13 cellular contexts compared by ENCODE assay signal in the genomic region with DNA sequence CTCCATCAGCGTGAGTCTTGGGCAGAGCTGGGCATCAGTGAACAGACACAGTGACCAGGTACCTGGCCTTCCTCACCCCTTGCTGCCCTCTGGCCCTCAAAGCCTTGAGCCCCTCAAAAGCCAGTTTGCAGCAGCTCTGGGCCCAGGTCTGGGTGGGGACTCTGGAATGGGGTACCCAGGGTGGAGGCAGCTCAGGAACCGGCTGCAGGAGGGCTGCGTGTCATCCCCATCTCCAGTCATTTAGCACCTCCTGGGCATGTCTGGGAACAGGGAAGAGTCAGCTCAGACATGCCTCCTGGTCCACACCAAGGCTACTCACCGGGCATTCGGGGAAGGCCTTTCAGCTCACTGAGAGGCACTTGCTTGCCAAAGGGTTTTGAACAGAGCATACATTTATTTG.
DNase-seq lines count a peak whose midpoint lies in the region; ATAC-seq and TF ChIP-seq lines count a peak whose summit lies in the region.
"Had no signal": no experiment of that assay in that cellular context is flagged by ENCODE, and none has a peak within 500 bp of the region (broad histone marks: within the 10 kb centered on the region; RNA-seq: fewer than 3 reads in every experiment).

No MANE protein-coding gene starts in this region.

- no peak for TF ChIP-seq CTCF in type B pancreatic cell (conservative IDR thresholded peaks at IDR 0.05)

- peak; percentile 19 for DNase-seq in activated CD8-positive, alpha-beta memory T cell treated with anti-CD3 and anti-CD28 coated beads for 24 hours
- DNase-seq in activated CD8-positive, alpha-beta memory T cell treated with anti-CD3 and anti-CD28 coated beads, Interleukin-2, amount 50 U/mL, for 48 hours, result no peak
- DNase-seq in mesenteric fat pad (ENCODE audit: low spot score) (peak; percentile 59), type B pancreatic cell (ENCODE audit: extremely low spot score, unreplicated experiment) (peak; percentile 40)
- no peak for DNase-seq in effector memory CD8-positive, alpha-beta T cell
- DNase-seq: CD8-positive, alpha-beta T cell; COR-L47; DND-41; GDM1; H9 had no signal

- peaks cover 6% of the 10 kb centered on the region for H3K27me3 Mint-ChIP-seq in type B pancreatic cell
- no peaks in the 10 kb centered on the region for H3K27me3 Mint-ChIP-seq in effector memory CD8-positive, alpha-beta T cell

- no peak overlapping the region for H3K27ac Mint-ChIP-seq in type B pancreatic cell
- H3K27ac Mint-ChIP-seq in effector memory CD8-positive, alpha-beta T cell, result no peak overlapping the region
- H3K27ac Mint-ChIP-seq: CD14-positive monocyte; CD8-positive, alpha-beta T cell; H9 had no signal

- no peaks in the 10 kb centered on the region for H3K9me3 Mint-ChIP-seq in type B pancreatic cell
- peaks cover 0 to 10% of the 10 kb centered on the region in 2 donors for H3K9me3 Mint-ChIP-seq in effector memory CD8-positive, alpha-beta T cell
- H3K9me3 Mint-ChIP-seq: CD8-positive, alpha-beta T cell; H9 had no signal

- H3K4me1 Mint-ChIP-seq in type B pancreatic cell (ENCODE audit: unreplicated experiment), result no peaks in the 10 kb centered on the region
- no peaks in the 10 kb centered on the region for H3K4me1 Mint-ChIP-seq in effector memory CD8-positive, alpha-beta T cell (ENCODE audit: low read depth in 2 of 2)
- H3K4me1 Mint-ChIP-seq: CD14-positive monocyte had no signal

- ATAC-seq in effector memory CD8-positive, alpha-beta T cell (replicated peaks), result no peak
- ATAC-seq in GM21390 (IDR thresholded peaks at IDR 0.05; ENCODE audit: unreplicated experiment), result no peak
- ATAC-seq in HG02870 (IDR thresholded peaks at IDR 0.05; ENCODE audit: unreplicated experiment), result no peak
- ATAC-seq: CD8-positive, alpha-beta T cell had no signal

- H3K36me3 Mint-ChIP-seq in type B pancreatic cell, result no peaks in the 10 kb centered on the region
- no peaks in the 10 kb centered on the region for H3K36me3 Mint-ChIP-seq in effector memory CD8-positive, alpha-beta T cell (ENCODE audit: insufficient read depth)
- H3K36me3 Mint-ChIP-seq: CD14-positive monocyte; CD8-positive, alpha-beta T cell had no signal

- H3K4me3 Mint-ChIP-seq in type B pancreatic cell, result no peak overlapping the region
- no peak overlapping the region for H3K4me3 Mint-ChIP-seq in effector memory CD8-positive, alpha-beta T cell
- H3K4me3 Mint-ChIP-seq: CD14-positive monocyte; CD8-positive, alpha-beta T cell; H9 had no signal

Comparison
In these comparisons a context has a peak if more than half of its experiments do, and no peak if none do; other contexts are left out.
1. DNase-seq: peak in activated CD8-positive, alpha-beta memory T cell treated with anti-CD3 and anti-CD28 coated beads for 24 hours (single experiment), mesenteric fat pad (single experiment) and type B pancreatic cell (single experiment); none in activated CD8-positive, alpha-beta memory T cell treated with anti-CD3 and anti-CD28 coated beads, Interleukin-2, amount 50 U/mL, for 48 hours (single experiment) and effector memory CD8-positive, alpha-beta T cell (0 of 3).